Comparison of ENCODE assay signal across 1 cellular context in the genomic region with DNA sequence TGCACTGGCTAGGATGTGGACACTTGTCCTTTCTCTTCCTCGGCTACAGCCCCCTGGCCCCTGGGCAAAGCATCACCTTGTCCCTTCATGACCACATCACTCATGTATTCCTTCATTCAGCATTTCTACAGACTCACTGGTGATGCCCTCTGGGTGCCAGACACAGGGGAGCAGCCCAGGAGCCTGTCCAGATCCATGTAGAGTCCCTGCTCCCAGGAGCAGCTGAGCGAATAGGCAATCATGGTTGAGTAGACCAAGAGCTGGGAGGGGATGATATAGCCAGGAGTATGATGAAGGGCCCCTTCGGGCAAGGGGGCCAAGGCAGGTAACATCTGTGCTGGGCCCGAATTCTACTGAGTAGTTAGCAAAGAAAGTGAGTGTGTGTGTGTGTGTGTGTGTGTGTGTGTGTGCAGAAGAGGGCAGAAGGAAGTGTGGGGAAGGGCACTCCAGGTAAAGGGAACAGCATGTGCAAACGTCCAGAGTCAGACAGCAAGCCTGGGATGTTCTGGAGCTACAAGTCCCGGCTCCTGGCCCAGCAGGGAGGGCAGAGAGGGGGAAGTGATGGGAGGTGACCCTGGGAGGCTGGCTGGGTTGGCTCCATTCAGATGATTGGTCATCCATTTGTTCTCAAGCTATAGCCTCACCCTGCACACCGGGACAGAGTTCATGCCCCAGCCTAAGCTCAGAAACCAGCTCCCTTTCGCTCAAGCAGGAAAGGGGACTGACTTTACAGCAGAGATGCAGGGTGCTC.
TF ChIP-seq lines count a peak whose summit lies in the region.

No MANE protein-coding gene starts in this region.

TF ChIP-seq in H1, 55 proteins besides CTCF, POLR2A, EP300 and RAD21:
- TF ChIP-seq BCL11A (IDR thresholded peaks at IDR 0.05; ENCODE audit: low read depth in 2 of 2, low read length in 2 of 2): no peak
- TF ChIP-seq POLR2AphosphoS5 (IDR thresholded peaks at IDR 0.05; ENCODE audit: low read depth, low read length): no peak
- no peak for TF ChIP-seq FOSL1 (IDR thresholded peaks at IDR 0.05; ENCODE audit: insufficient read depth, low read depth, low read length)
- no peak for TF ChIP-seq CBX8 (IDR thresholded peaks at IDR 0.05; ENCODE audit: borderline replicate concordance, low read depth, low read length)
- no peak for TF ChIP-seq SP1 (IDR thresholded peaks at IDR 0.05; ENCODE audit: low read depth, low read length)
- TF ChIP-seq SAP30 (IDR thresholded peaks at IDR 0.05; ENCODE audit: insufficient read depth, insufficient replicate concordance, low read length): no peak
- no peak for TF ChIP-seq PHF8 (conservative IDR thresholded peaks at IDR 0.05; ENCODE audit: low read depth, low read length)
